8 cellular contexts compared by ENCODE assay signal in the genomic region with DNA sequence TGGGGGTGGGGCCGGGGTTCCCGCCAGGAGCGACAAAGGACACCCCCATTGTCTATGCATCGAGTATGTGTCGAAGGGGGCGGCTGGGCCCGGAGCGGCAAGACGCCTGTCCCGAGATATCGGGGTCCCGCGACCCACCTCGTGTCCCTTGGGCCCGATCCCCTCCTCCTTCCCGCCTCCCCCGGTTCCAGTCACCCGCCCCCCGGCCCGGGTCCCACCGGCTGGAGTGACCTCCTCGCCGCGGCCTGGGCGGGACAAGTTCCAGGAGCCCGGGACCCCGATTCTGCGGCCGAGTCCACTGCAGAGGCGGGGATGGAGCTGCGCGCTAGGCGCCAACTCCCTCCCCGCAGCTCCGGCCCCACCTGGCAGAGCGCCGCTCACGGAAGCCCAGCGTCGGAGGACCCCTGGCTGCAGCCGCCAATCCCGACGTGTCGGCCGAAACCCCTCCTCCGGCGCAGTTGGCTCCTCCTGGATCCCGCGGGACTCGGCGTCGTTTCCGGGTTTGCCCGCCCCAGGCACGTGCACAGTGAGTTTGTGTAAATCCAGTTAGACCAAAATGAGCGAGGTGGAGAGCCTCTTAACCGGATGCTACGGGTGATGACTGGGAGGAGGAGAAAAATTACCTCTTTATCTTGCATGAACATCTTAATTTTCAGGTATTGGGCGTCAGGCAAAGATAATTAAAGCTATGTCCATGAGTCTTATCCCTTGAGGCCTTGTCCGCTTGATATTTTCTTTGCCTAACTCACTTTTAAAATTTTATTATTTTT.
A peak's percentile ranks its signal among the peaks of the same experiment; 100 is the strongest.
DNase-seq lines count a peak whose midpoint lies in the region; ATAC-seq lines count a peak whose summit lies in the region.

A gene (minus strand): TSS at position 434 of the 770 bp plus-strand sequence. CDS start 493 bp downstream, outside the sequence.

- DNase-seq in EL: peak; percentile 93
- peak; percentile 93 for DNase-seq in NCI-H226
- DNase-seq in central memory CD4-positive, alpha-beta T cell: peak; percentile 85
- DNase-seq in iris pigment epithelial cell (ENCODE audit: low read depth): peak; percentile 88
- DNase-seq in stimulated activated CD4-positive, alpha-beta T cell treated with anti-CD3 and anti-CD28 coated beads, Interleukin-12 subunit alpha, Interleukin-12 subunit beta, amount 100 ng/mL, for 4 hours: peak; percentile 78

- peak; percentile 59 for ATAC-seq in HG02610 (IDR thresholded peaks at IDR 0.05; ENCODE audit: unreplicated experiment)
- peak; percentile 55 to 64 for ATAC-seq in activated CD4-positive, CD25-positive, alpha-beta regulatory T cell treated with anti-CD3 and anti-CD28 coated beads, Interleukin-2, amount 50 U/mL, for 24 hours
- ATAC-seq in HG02970 (IDR thresholded peaks at IDR 0.05; ENCODE audit: low FRiP score, unreplicated experiment): no peak
